ENCODE assay signal across 28 cellular contexts in genomic region chr4:61086357-61086756, GRCh38.
DNase-seq lines count a peak whose midpoint lies in the region; ATAC-seq, FAIRE-seq and TF ChIP-seq lines count a peak whose summit lies in the region.
"Had no signal": no experiment of that assay in that cellular context is flagged by ENCODE, and none has a peak within 500 bp of the region (broad histone marks: within the 10 kb centered on the region; RNA-seq: fewer than 3 reads in every experiment).

No MANE protein-coding gene starts in this region.

- FAIRE-seq in H1 (lab: Jason Lieb, UNC), result no peak
- FAIRE-seq: A549, GM12878, GM12892, GM18507 had no signal

- no peak overlapping the region for H2BK5ac ChIP-seq in H1 (ENCODE audit: low read depth, low read length)

- H3K14ac ChIP-seq in H1 (ENCODE audit: insufficient read length), result no peak overlapping the region

- H3K4me3 ChIP-seq in HEK293 (ENCODE audit: low read depth, low read length) (no peak overlapping the region), H1 (ENCODE audit: extremely low read depth in 1 of 4, insufficient read depth in 2 of 4, low read depth in 3 of 4, low read length in 4 of 4) (no peak overlapping the region), neural progenitor cell (no peak overlapping the region)
- H3K4me3 ChIP-seq: A549, BLaER1, GM12878 had no signal

- H2AFZ ChIP-seq in H1 (ENCODE audit: low read length) (peak overlapping the region; percentile 48; the same call in 1 of the 2 replicates), neural progenitor cell (replicated peaks) (no peak overlapping the region)

- no peak overlapping the region for H3K9ac ChIP-seq in H1 (replicated peaks in 1 of 4; ENCODE audit: extremely low read depth in 1 of 4, low read depth in 3 of 4, low read length in 3 of 4)
- no peak overlapping the region for H3K9ac ChIP-seq in neural progenitor cell
- H3K9ac ChIP-seq: BLaER1 had no signal

- no peak overlapping the region for H2BK20ac ChIP-seq in H1 (ENCODE audit: low read length)

- CTCF ChIA-PET in HEK293 (lab: Yijun Ruan, JAX), result no interaction called here
- CTCF ChIA-PET in H1 (lab: Charles Lee; ENCODE audit: partially characterized antibody), result no interaction called here

- H3K4me1 ChIP-seq in HEK293 (ENCODE audit: control insufficient read depth, insufficient read depth, low read length), result no peaks in the 10 kb centered on the region
- no peaks in the 10 kb centered on the region for H3K4me1 ChIP-seq in H1 (replicated peaks in 1 of 4; ENCODE audit: control insufficient read depth in 3 of 4, insufficient read depth in 4 of 4, low read length in 3 of 4)
- peaks cover 3% of the 10 kb centered on the region for H3K4me1 ChIP-seq in neural progenitor cell
- H3K4me1 ChIP-seq: A549, BE2C, BLaER1 had no signal

- no peaks in the 10 kb centered on the region for H3K23me2 ChIP-seq in H1 (ENCODE audit: low read depth, low read length)

- no peak overlapping the region for H2BK15ac ChIP-seq in H1 (ENCODE audit: low read length)

- TF ChIP-seq POLR2A in H1 (IDR thresholded peaks at IDR 0.05; ENCODE audit: control extremely low read depth in 1 of 2, low read depth in 2 of 2, low read length in 2 of 2), result no peak

- DNase-seq in NCI-H69 (lab: John Stamatoyannopoulos, UW) (peak; percentile 3), H1 (ENCODE audit: low read depth in 1 of 2, low spot score in 2 of 2) (no peak), neural progenitor cell (ENCODE audit: low spot score) (peak; percentile 22), NAMALWA (ENCODE audit: low spot score) (no peak), SIG-M5 (lab: John Stamatoyannopoulos, UW) (no peak)
- DNase-seq: ACHN; BE2C; C1 segment of cervical spinal cord; CD4-positive, alpha-beta memory T cell; CD4-positive, CD25-positive, alpha-beta regulatory T cell; CD8-positive, alpha-beta memory T cell; COR-L47; DMS 273 treated with DMSO at 0.1 percent for 48 hours; DMS153; DMS53; DMS79; DND-41; EL; GDM1 had no signal

- no peak overlapping the region for H2BK120ac ChIP-seq in H1 (replicated peaks; ENCODE audit: low read depth, low read length)

- no peak overlapping the region for H3K4ac ChIP-seq in H1 (replicated peaks; ENCODE audit: insufficient read length, low read depth, low read length)

- H4K91ac ChIP-seq in H1 (replicated peaks; ENCODE audit: insufficient read length, low read length), result no peak overlapping the region

- H3K56ac ChIP-seq in H1 (replicated peaks; ENCODE audit: insufficient read length, low read depth, low read length), result no peak overlapping the region

- H3K4me1 Mint-ChIP-seq in neural progenitor cell, result peaks cover 3% of the 10 kb centered on the region
- H3K4me1 Mint-ChIP-seq: CD14-positive monocyte; CD4-positive, alpha-beta memory T cell; CD4-positive, CD25-positive, alpha-beta regulatory T cell; CD8-positive, alpha-beta memory T cell had no signal

- H3K36me3 ChIP-seq in HEK293 (ENCODE audit: control insufficient read depth in 2 of 2, insufficient read depth in 1 of 2, low read length in 2 of 2), result no peaks in the 10 kb centered on the region
- no peaks in the 10 kb centered on the region for H3K36me3 ChIP-seq in H1 (ENCODE audit: control insufficient read depth in 2 of 4, insufficient read depth in 4 of 4, low read length in 3 of 4)
- no peaks in the 10 kb centered on the region for H3K36me3 ChIP-seq in neural progenitor cell
- H3K36me3 ChIP-seq: BE2C, BLaER1 had no signal

- no peaks in the 10 kb centered on the region for H3K27me3 ChIP-seq in H1 (replicated peaks in 1 of 4; ENCODE audit: control insufficient read depth in 3 of 4, extremely low read depth in 1 of 4, insufficient read depth in 3 of 4, low read length in 3 of 4)
- H3K27me3 ChIP-seq in neural progenitor cell, result no peaks in the 10 kb centered on the region
- H3K27me3 ChIP-seq: BE2C, BLaER1 had no signal

- ATAC-seq in HG03432 (IDR thresholded peaks at IDR 0.05; ENCODE audit: unreplicated experiment), result no peak
- ATAC-seq: A549, GM12878 had no signal

- no peak overlapping the region for H4K5ac ChIP-seq in H1 (ENCODE audit: insufficient read length, low read depth, low read length)

- H3K36me3 Mint-ChIP-seq in neural progenitor cell, result no peaks in the 10 kb centered on the region
- H3K36me3 Mint-ChIP-seq: CD14-positive monocyte; CD4-positive, alpha-beta memory T cell; CD4-positive, CD25-positive, alpha-beta regulatory T cell; CD8-positive, alpha-beta memory T cell had no signal

- H3K23ac ChIP-seq in H1 (ENCODE audit: insufficient read length), result no peak overlapping the region

- H2BK12ac ChIP-seq in H1 (ENCODE audit: low read depth, low read length), result no peak overlapping the region

- no peak overlapping the region for H2AK5ac ChIP-seq in H1 (ENCODE audit: low read depth, low read length)

- TF ChIP-seq CTCF in HEK293 (tag by site-specific recombination; IDR thresholded peaks at IDR 0.05) (no peak), H1 (IDR thresholded peaks at IDR 0.05; ENCODE audit: control extremely low read depth in 1 of 3, insufficient read depth in 1 of 3, low read depth in 1 of 3, low read length in 3 of 3) (no peak), neural progenitor cell (IDR thresholded peaks at IDR 0.05) (no peak)

- no peaks in the 10 kb centered on the region for H3K79me2 ChIP-seq in H1 (ENCODE audit: control insufficient read depth in 1 of 2, insufficient read depth in 2 of 2, low read length in 2 of 2)
- H3K79me2 ChIP-seq in neural progenitor cell (ENCODE audit: low read depth), result no peaks in the 10 kb centered on the region

- H3K9me3 Mint-ChIP-seq in neural progenitor cell, result no peaks in the 10 kb centered on the region

- H3K27ac Mint-ChIP-seq in neural progenitor cell, result no peak overlapping the region
- H3K27ac Mint-ChIP-seq: CD14-positive monocyte; CD4-positive, alpha-beta memory T cell; CD4-positive, CD25-positive, alpha-beta regulatory T cell; CD8-positive, alpha-beta memory T cell had no signal

- H4K8ac ChIP-seq in H1 (ENCODE audit: extremely low read depth, insufficient read depth, low read length), result no peak overlapping the region

- TF ChIP-seq EP300 in H1 (IDR thresholded peaks at IDR 0.05; ENCODE audit: borderline replicate concordance in 1 of 2, low read depth in 2 of 2, low read length in 2 of 2), result no peak

- H3K4me3 Mint-ChIP-seq in neural progenitor cell, result no peak overlapping the region
- H3K4me3 Mint-ChIP-seq: CD14-positive monocyte; CD4-positive, alpha-beta memory T cell; CD4-positive, CD25-positive, alpha-beta regulatory T cell; CD8-positive, alpha-beta memory T cell had no signal

- no peak overlapping the region for H3K18ac ChIP-seq in H1 (ENCODE audit: extremely low read depth, low read length)

- no peak for TF ChIP-seq RAD21 in H1 (IDR thresholded peaks at IDR 0.05 in 1 of 2, conservative IDR thresholded peaks at IDR 0.05 in 1 of 2; ENCODE audit: low read depth in 2 of 2, low read length in 2 of 2)

- H3K79me1 ChIP-seq in H1 (ENCODE audit: low read depth, low read length), result no peaks in the 10 kb centered on the region

- no peaks in the 10 kb centered on the region for H4K20me1 ChIP-seq in H1 (replicated peaks in 1 of 2; ENCODE audit: control insufficient read depth in 1 of 2, insufficient read depth in 2 of 2, low read length in 2 of 2)
- no peaks in the 10 kb centered on the region for H4K20me1 ChIP-seq in neural progenitor cell (ENCODE audit: low read depth)
- H4K20me1 ChIP-seq: BLaER1 had no signal

- WGBS in H1 (ENCODE audit: extremely low coverage in 1 of 2, insufficient coverage in 1 of 2, insufficient read length in 1 of 2, insufficient replicate concordance in 2 of 2, low coverage in 1 of 2, low lambda C conversion rate in 2 of 2, missing lambda C conversion rate in 1 of 2), 2 experiments, result 79% methylated on average over 4 of the region's 4 CpGs; no CpG with 5 or more reads in 1 of the 2 experiments

- POLR2A ChIA-PET in HEK293 (lab: Yijun Ruan, JAX) (no interaction called here), H1 (lab: Charles Lee; ENCODE audit: partially characterized antibody) (no interaction called here)

- H3K27me3 Mint-ChIP-seq in neural progenitor cell (ENCODE audit: insufficient read depth, low read depth), result peaks cover 2% of the 10 kb centered on the region
- H3K27me3 Mint-ChIP-seq: CD4-positive, alpha-beta memory T cell; CD4-positive, CD25-positive, alpha-beta regulatory T cell; CD8-positive, alpha-beta memory T cell had no signal

- no peaks in the 10 kb centered on the region for H3F3A ChIP-seq in neural progenitor cell (ENCODE audit: low read depth)

- H3K4me2 ChIP-seq in H1 (ENCODE audit: insufficient read depth in 1 of 2, low read depth in 2 of 2, low read length in 2 of 2) (no peak overlapping the region), neural progenitor cell (no peak overlapping the region)
- H3K4me2 ChIP-seq: A549, BLaER1 had no signal

- H3K9me3 ChIP-seq in HEK293 (ENCODE audit: control insufficient read depth, insufficient read depth, low read depth, low read length), result no peaks in the 10 kb centered on the region
- no peaks in the 10 kb centered on the region for H3K9me3 ChIP-seq in H1 (ENCODE audit: insufficient read depth in 2 of 2, low read depth in 1 of 2, low read length in 1 of 2)
- H3K9me3 ChIP-seq in neural progenitor cell (ENCODE audit: low read depth), result no peaks in the 10 kb centered on the region
- H3K9me3 ChIP-seq: A549, BE2C, BLaER1 had no signal

- no peak overlapping the region for H3K27ac ChIP-seq in HEK293 (ENCODE audit: extremely low read depth, low read depth, low read length)
- no peak overlapping the region for H3K27ac ChIP-seq in H1 (ENCODE audit: low read depth, low read length)
- H3K27ac ChIP-seq in neural progenitor cell, result no peak overlapping the region
- H3K27ac ChIP-seq: 22Rv1, A549, BLaER1 had no signal

TF ChIP-seq in HEK293, 187 proteins besides CTCF, POLR2A, EP300 and RAD21:
- TF ChIP-seq ZBTB48 (tag by site-specific recombination; IDR thresholded peaks at IDR 0.05) (no peak), ZNF510 (tag by site-specific recombination; IDR thresholded peaks at IDR 0.05; ENCODE audit: insufficient replicate concordance) (peak; percentile 51)
TF ChIP-seq in HEK293: peak in this region for 1.

TF ChIP-seq in H1, 55 proteins besides CTCF, POLR2A, EP300 and RAD21 (continues in another document):
- no peak for TF ChIP-seq CHD2 (IDR thresholded peaks at IDR 0.05; ENCODE audit: low read length)
- TF ChIP-seq SIRT6 (IDR thresholded peaks at IDR 0.05; ENCODE audit: low read length), result no peak
- TF ChIP-seq USF2 (IDR thresholded peaks at IDR 0.05; ENCODE audit: low read length), result no peak
- no peak for TF ChIP-seq YY1 (IDR thresholded peaks at IDR 0.05; ENCODE audit: low read depth, low read length)

Comparison
In these comparisons a context has a peak if more than half of its experiments do, and no peak if none do; other contexts are left out.
1. DNase-seq: peak in NCI-H69 (single experiment) and neural progenitor cell (single experiment); none in H1 (0 of 2), NAMALWA (single experiment) and SIG-M5 (single experiment).